8 cellular contexts compared by ENCODE assay signal in genomic region chr6:296151-297122, GRCh38. TPM values are rescaled to one million over a fixed set of nuclear protein-coding genes. Genes with fewer than 3 reads are reported as not detected.
DNase-seq lines count a peak whose midpoint lies in the region; ATAC-seq and TF ChIP-seq lines count a peak whose summit lies in the region.

No MANE protein-coding gene starts in this region.

- H3K27ac ChIP-seq in CD4-positive, alpha-beta T cell (ENCODE audit: low read depth, low read length) = no peak overlapping the region
- H3K27ac ChIP-seq in smooth muscle cell (ENCODE audit: low read depth) = no peak overlapping the region

- WGBS in smooth muscle cell (ENCODE audit: low lambda C conversion rate) = 63% methylated on average over 9 of the region's 9 CpGs

- ATAC-seq in CD4-positive, alpha-beta T cell (ENCODE audit: poor library complexity) = no peak
- peak; percentile 13 for ATAC-seq in GM19463 (IDR thresholded peaks at IDR 0.05; ENCODE audit: unreplicated experiment)

- H3K4me3 ChIP-seq in MG63 (no peak overlapping the region), smooth muscle cell (no peak overlapping the region)

- H3K79me2 ChIP-seq in smooth muscle cell (ENCODE audit: low read depth) = peaks cover 15% of the 10 kb centered on the region

- no peaks in the 10 kb centered on the region for H3K27me3 Mint-ChIP-seq in CD4-positive, alpha-beta T cell
- H3K27me3 Mint-ChIP-seq in endothelial cell (ENCODE audit: unreplicated experiment) = peaks cover 13% of the 10 kb centered on the region

- no peaks in the 10 kb centered on the region for H3K27me3 ChIP-seq in CD4-positive, alpha-beta T cell (ENCODE audit: control insufficient read depth, insufficient read depth, low read length)
- H3K27me3 ChIP-seq in MG63 (no peaks in the 10 kb centered on the region), smooth muscle cell (ENCODE audit: low read depth) (no peaks in the 10 kb centered on the region)

- peak in 1 of 10 experiments; percentile 9 for DNase-seq in CD4-positive, alpha-beta T cell
- peak; percentile 85 for DNase-seq in MG63
- peak; percentile 76 for DNase-seq in inferior parietal cortex (ENCODE audit: extremely low spot score)
- DNase-seq in glomerular visceral epithelial cell (ENCODE audit: extremely low spot score) = no peak
- DNase-seq in MV-4-11 (lab: John Stamatoyannopoulos, UW) = no peak
- no peak for DNase-seq in smooth muscle cell (lab: John Stamatoyannopoulos, UW; ENCODE audit: unreplicated experiment)
- no peak for DNase-seq in endothelial cell (ENCODE audit: low spot score)

- H3K9ac ChIP-seq in smooth muscle cell (ENCODE audit: low read depth) = no peak overlapping the region

- no peak for TF ChIP-seq CTCF in CD4-positive, alpha-beta T cell (IDR thresholded peaks at IDR 0.05)
- TF ChIP-seq CTCF in smooth muscle cell (IDR thresholded peaks at IDR 0.05; ENCODE audit: borderline replicate concordance, insufficient read depth, poor library complexity, severe bottlenecking) = no peak
- no peak for TF ChIP-seq CTCF in endothelial cell (IDR thresholded peaks at IDR 0.05; ENCODE audit: unreplicated experiment)

- no peaks in the 10 kb centered on the region for H3K4me1 ChIP-seq in smooth muscle cell (ENCODE audit: low read depth)

- peaks cover 28% of the 10 kb centered on the region for H3K4me1 Mint-ChIP-seq in CD4-positive, alpha-beta T cell (ENCODE audit: low read depth)
- H3K4me1 Mint-ChIP-seq in endothelial cell (ENCODE audit: unreplicated experiment) = peaks cover 16% of the 10 kb centered on the region

- H3K4me3 Mint-ChIP-seq in CD4-positive, alpha-beta T cell = peak overlapping the region; percentile 53
- no peak overlapping the region for H3K4me3 Mint-ChIP-seq in endothelial cell (ENCODE audit: unreplicated experiment)

- CTCF ChIA-PET in CD4-positive, alpha-beta T cell (lab: Charles Lee) = interaction anchor here (1.1 kb wide), 1 partner anchor 41 kb away, joined by 3 read pairs; no protein-coding TSS in a partner anchor

- peaks cover 10% of the 10 kb centered on the region for H3K36me3 Mint-ChIP-seq in CD4-positive, alpha-beta T cell (ENCODE audit: low read depth)
- H3K36me3 Mint-ChIP-seq in endothelial cell (ENCODE audit: low read depth, unreplicated experiment) = peaks cover 5% of the 10 kb centered on the region

- peaks cover 48% of the 10 kb centered on the region for H4K20me1 ChIP-seq in smooth muscle cell (ENCODE audit: low read depth)

- intact Hi-C loops in CD4-positive, alpha-beta T cell (cut with DNase I, micrococcal nuclease) = loop anchor here in 1 of 2 experiments (2.0 kb wide), 1 partner anchor 108 kb away; no protein-coding TSS in a partner anchor

- no peak overlapping the region for H3K4me2 ChIP-seq in smooth muscle cell

- no peaks in the 10 kb centered on the region for H3F3A ChIP-seq in smooth muscle cell (ENCODE audit: low read depth)

- POLR2A ChIA-PET in CD4-positive, alpha-beta T cell (lab: Charles Lee) = interaction anchor here (1.0 to 1.9 kb wide), 2 partner anchors 96 to 100 kb away, joined by 3 to 5 read pairs; no protein-coding TSS in a partner anchor

- no peaks in the 10 kb centered on the region for H3K9me3 ChIP-seq in CD4-positive, alpha-beta T cell (ENCODE audit: control insufficient read depth, low read length)
- no peaks in the 10 kb centered on the region for H3K9me3 ChIP-seq in MG63
- H3K9me3 ChIP-seq in smooth muscle cell (replicated peaks; ENCODE audit: low read depth) = no peaks in the 10 kb centered on the region

- no peaks in the 10 kb centered on the region for H3K36me3 ChIP-seq in MG63
- H3K36me3 ChIP-seq in smooth muscle cell (ENCODE audit: low read depth) = no peaks in the 10 kb centered on the region

- H2AFZ ChIP-seq in smooth muscle cell (ENCODE audit: low read depth) = no peak overlapping the region

- H3K27ac Mint-ChIP-seq in CD4-positive, alpha-beta T cell = peak overlapping the region; percentile 56
- no peak overlapping the region for H3K27ac Mint-ChIP-seq in endothelial cell (ENCODE audit: unreplicated experiment)

- no peaks in the 10 kb centered on the region for H3K9me3 Mint-ChIP-seq in CD4-positive, alpha-beta T cell
- H3K9me3 Mint-ChIP-seq in endothelial cell (ENCODE audit: unreplicated experiment) = peaks cover 4% of the 10 kb centered on the region

RNA-seq across cellular contexts. Expression of gene DUSP22, which starts 4.2 kb away (rescaled TPM):
- 10 to 100 TPM; 25.4 to 26.3 TPM for total RNA-seq in CD4-positive, alpha-beta T cell
- total RNA-seq in MG63 (2014; rRNA removed; shearing (Covaris generic); ENCODE audit: low replicate concordance) = 4.5 TPM in 2 replicates
- total RNA-seq in smooth muscle cell (15.7 and 19.1 TPM in 2 replicates), endothelial cell (ENCODE audit: unreplicated experiment) (57.3 TPM)
- polyA plus RNA-seq in smooth muscle cell = 16.3 and 17.2 TPM in 2 replicates

Comparison
In these comparisons a context has a peak if more than half of its experiments do, and no peak if none do; other contexts are left out.
1. DNase-seq: peak in MG63 (single experiment) and inferior parietal cortex (single experiment); none in glomerular visceral epithelial cell (single experiment), MV-4-11 (single experiment), smooth muscle cell (single experiment) and endothelial cell (single experiment).